ENCODE assay signal across 8 cellular contexts in the genomic region with DNA sequence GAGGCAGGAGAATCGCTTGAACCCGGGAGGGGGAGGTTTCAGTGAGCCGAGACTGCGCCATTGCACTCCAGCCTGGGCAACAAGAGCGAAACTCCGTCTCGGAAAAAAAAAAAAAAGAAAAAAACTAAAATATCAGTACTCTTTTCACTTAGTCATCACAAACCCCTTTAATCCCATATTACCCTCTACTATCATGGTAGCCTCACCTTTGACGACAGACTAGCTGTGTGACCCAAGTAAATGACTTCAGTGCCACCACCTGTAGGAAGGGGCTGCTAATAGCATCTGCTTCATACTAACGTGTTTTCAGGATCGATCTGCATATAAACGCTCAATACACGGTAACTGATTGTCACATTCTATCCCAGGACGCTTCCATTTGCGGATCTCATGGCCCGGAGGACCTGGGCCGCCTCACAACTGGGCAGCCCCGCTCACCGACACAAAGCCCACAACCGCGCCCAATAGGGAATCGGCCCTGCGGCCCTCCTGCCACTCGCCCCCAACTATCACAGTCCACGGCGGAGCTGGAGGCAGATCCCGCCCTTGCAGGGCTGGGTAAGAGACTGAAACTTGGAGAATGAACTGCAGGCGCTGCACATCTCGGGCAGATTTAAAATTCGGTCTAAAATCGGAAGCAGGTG. TPM values are rescaled to one million over a fixed set of nuclear protein-coding genes. Genes with fewer than 3 reads are reported as not detected.
DNase-seq lines count a peak whose midpoint lies in the region; ATAC-seq, FAIRE-seq and TF ChIP-seq lines count a peak whose summit lies in the region.

No MANE protein-coding gene starts in this region.

- H3K4me1 Mint-ChIP-seq in activated naive CD4-positive, alpha-beta T cell treated with anti-CD3 and anti-CD28 coated beads, Interleukin-2, amount 10 ng/mL, durations not matched to agents 7 days and 5 days: peaks cover 31% of the 10 kb centered on the region
- H3K4me1 Mint-ChIP-seq in progenitor cell of endocrine pancreas (ENCODE audit: low read depth): peaks cover 12% of the 10 kb centered on the region

- intact Hi-C loops in Right ventricle myocardium superior (cut with DNase I): loop anchor here (10.0 kb wide), 1 partner anchor 223 kb away; the partner anchor contains the start of gene CLUAP1

- H3K4me3 ChIP-seq in WERI-Rb-1 (ENCODE audit: low read depth, low read length): peak overlapping the region; percentile 75

- no peak for FAIRE-seq in RCC 7860 (lab: Jason Lieb, UNC)

- no peak for DNase-seq in activated naive CD4-positive, alpha-beta T cell treated with anti-CD3 and anti-CD28 coated beads, Interleukin-2, amount 10 ng/mL, durations not matched to agents 7 days and 5 days
- no peak for DNase-seq in activated naive CD4-positive, alpha-beta T cell (lab: John Stamatoyannopoulos, UW)
- peak; percentile 85 for DNase-seq in NCI-H146 treated with DMSO at 0.1 percent for 48 hours (lab: John Stamatoyannopoulos, UW; ENCODE audit: unreplicated experiment)
- peak; percentile 84 for DNase-seq in WERI-Rb-1
- DNase-seq in Right ventricle myocardium superior: no peak
- DNase-seq in progenitor cell of endocrine pancreas (ENCODE audit: low spot score, unreplicated experiment): peak; percentile 43
- DNase-seq in RCC 7860 (ENCODE audit: low spot score): no peak

- peak overlapping the region; percentile 100 for H3K27ac Mint-ChIP-seq in activated naive CD4-positive, alpha-beta T cell treated with anti-CD3 and anti-CD28 coated beads, Interleukin-2, amount 10 ng/mL, durations not matched to agents 7 days and 5 days
- H3K27ac Mint-ChIP-seq in progenitor cell of endocrine pancreas: peak overlapping the region; percentile 99

- CTCF ChIA-PET in activated naive CD4-positive, alpha-beta T cell treated with anti-CD3 and anti-CD28 coated beads, Interleukin-2, amount 10 ng/mL, durations not matched to agents 7 days and 5 days (lab: Charles Lee): interaction anchor here (0.9 to 1.9 kb wide), 3 partner anchors 15 to 249 kb away, joined by 3 to 6 read pairs (median 4); no protein-coding TSS in a partner anchor

- peak overlapping the region; percentile 96 for H3K27ac ChIP-seq in WERI-Rb-1

- H3K36me3 Mint-ChIP-seq in activated naive CD4-positive, alpha-beta T cell treated with anti-CD3 and anti-CD28 coated beads, Interleukin-2, amount 10 ng/mL, durations not matched to agents 7 days and 5 days: peaks cover 37% of the 10 kb centered on the region
- peaks cover 33% of the 10 kb centered on the region for H3K36me3 Mint-ChIP-seq in progenitor cell of endocrine pancreas (ENCODE audit: insufficient read depth)

- ATAC-seq in HG02840 (IDR thresholded peaks at IDR 0.05; ENCODE audit: low FRiP score, unreplicated experiment) (peak; percentile 16), Right ventricle myocardium superior (ENCODE audit: poor library complexity) (peak; percentile 45)

- peaks cover 26% of the 10 kb centered on the region for H3K9me3 Mint-ChIP-seq in activated naive CD4-positive, alpha-beta T cell treated with anti-CD3 and anti-CD28 coated beads, Interleukin-2, amount 10 ng/mL, durations not matched to agents 7 days and 5 days
- peaks cover 6% of the 10 kb centered on the region for H3K9me3 Mint-ChIP-seq in progenitor cell of endocrine pancreas (ENCODE audit: low read depth)

- H3K27me3 ChIP-seq in WERI-Rb-1 (ENCODE audit: insufficient read depth, low read depth, severe bottlenecking): no peaks in the 10 kb centered on the region

- H3K36me3 ChIP-seq in WERI-Rb-1: peaks cover 32% of the 10 kb centered on the region

- TF ChIP-seq CTCF in WERI-Rb-1 (IDR thresholded peaks at IDR 0.05; ENCODE audit: low read depth, low read length): no peak
- no peak for TF ChIP-seq CTCF in progenitor cell of endocrine pancreas (IDR thresholded peaks at IDR 0.05; ENCODE audit: unreplicated experiment)

- peaks cover 20% of the 10 kb centered on the region for H3K27me3 Mint-ChIP-seq in activated naive CD4-positive, alpha-beta T cell treated with anti-CD3 and anti-CD28 coated beads, Interleukin-2, amount 10 ng/mL, durations not matched to agents 7 days and 5 days
- H3K27me3 Mint-ChIP-seq in progenitor cell of endocrine pancreas: peaks cover 12% of the 10 kb centered on the region

- H3K9me3 ChIP-seq in WERI-Rb-1 (ENCODE audit: severe bottlenecking): no peaks in the 10 kb centered on the region

- peak overlapping the region; percentile 91 for H3K4me3 Mint-ChIP-seq in activated naive CD4-positive, alpha-beta T cell treated with anti-CD3 and anti-CD28 coated beads, Interleukin-2, amount 10 ng/mL, durations not matched to agents 7 days and 5 days
- H3K4me3 Mint-ChIP-seq in progenitor cell of endocrine pancreas (ENCODE audit: low read depth): peak overlapping the region; percentile 96

RNA-seq across cellular contexts. Expression of gene ZNF263, which starts 1.1 kb away (rescaled TPM):
- 7.9 TPM for total RNA-seq in Right ventricle myocardium superior
- 29.4 and 33.8 TPM in 2 replicates for total RNA-seq in progenitor cell of endocrine pancreas

RNA-seq across cellular contexts. Expression of gene TIGD7, which starts 23.0 kb away (rescaled TPM):
- total RNA-seq in Right ventricle myocardium superior: 9.4 TPM
- 5.4 and 5.8 TPM in 2 replicates for total RNA-seq in progenitor cell of endocrine pancreas

RNA-seq across cellular contexts. Expression of gene ZNF75A, which starts 23.1 kb away (rescaled TPM):
- total RNA-seq in Right ventricle myocardium superior: 16.8 TPM
- 57.4 and 58.7 TPM in 2 replicates for total RNA-seq in progenitor cell of endocrine pancreas

RNA-seq across cellular contexts. Expression of gene MEFV, which starts 25.8 kb away (rescaled TPM):
- total RNA-seq in Right ventricle myocardium superior: 0.78 TPM
- not detected in 2 replicates for total RNA-seq in progenitor cell of endocrine pancreas

RNA-seq across cellular contexts. Expression of gene ZNF200, which starts 47.3 kb away (rescaled TPM):
- total RNA-seq in Right ventricle myocardium superior (4.1 TPM), progenitor cell of endocrine pancreas (11.2 and 11.9 TPM in 2 replicates)

Comparison
In these comparisons a context has a peak if more than half of its experiments do, and no peak if none do; other contexts are left out.
1. DNase-seq: peak in NCI-H146 treated with DMSO at 0.1 percent for 48 hours (single experiment), WERI-Rb-1 (single experiment) and progenitor cell of endocrine pancreas (single experiment); none in activated naive CD4-positive, alpha-beta T cell treated with anti-CD3 and anti-CD28 coated beads, Interleukin-2, amount 10 ng/mL, durations not matched to agents 7 days and 5 days (single experiment), activated naive CD4-positive, alpha-beta T cell (0 of 4), Right ventricle myocardium superior (single experiment) and RCC 7860 (single experiment).